Comparison of ENCODE assay signal across 11 cellular contexts in the genomic region with DNA sequence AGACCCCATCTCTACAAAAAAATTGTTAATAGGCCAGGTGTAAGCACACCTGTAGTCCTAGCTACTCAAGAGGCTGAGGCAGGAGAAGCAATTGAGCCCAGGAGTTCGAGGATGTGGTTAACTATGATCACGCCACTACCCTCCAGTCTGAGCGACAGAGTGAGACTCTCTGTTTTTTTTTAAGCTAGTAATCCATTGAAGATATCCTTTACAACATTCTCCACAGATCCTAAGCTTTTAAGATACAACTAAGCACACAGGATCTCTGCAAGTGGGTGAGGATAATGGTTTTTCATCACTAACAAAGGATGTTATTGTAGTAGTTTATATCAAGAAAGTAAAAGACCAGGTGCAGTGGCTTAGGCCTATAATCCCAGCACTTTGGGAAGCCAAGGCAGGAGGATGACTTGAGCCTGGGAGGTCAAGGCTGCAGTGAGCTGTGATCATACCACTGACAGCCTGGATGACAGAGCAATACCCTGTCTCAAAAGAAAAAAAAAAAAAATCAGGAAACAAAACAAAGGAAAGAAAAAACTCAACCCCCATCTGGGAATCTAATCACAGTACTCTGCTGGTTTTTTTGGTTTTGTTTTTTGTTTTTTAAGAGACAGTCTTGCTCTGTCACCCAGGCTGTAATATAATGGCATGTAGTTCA.
DNase-seq lines count a peak whose midpoint lies in the region; ATAC-seq and TF ChIP-seq lines count a peak whose summit lies in the region.
"Had no signal": no experiment of that assay in that cellular context is flagged by ENCODE, and none has a peak within 500 bp of the region (broad histone marks: within the 10 kb centered on the region; RNA-seq: fewer than 3 reads in every experiment).

No MANE protein-coding gene starts in this region.

- no peaks in the 10 kb centered on the region for H3K27me3 Mint-ChIP-seq in CD8-positive, alpha-beta T cell (ENCODE audit: low read depth)
- H3K27me3 Mint-ChIP-seq in GM23338 (ENCODE audit: insufficient read depth, low read depth, poor library complexity) (peaks cover 19% of the 10 kb centered on the region), nephron progenitor cell (ENCODE audit: low read depth, poor library complexity) (no peaks in the 10 kb centered on the region)
- H3K27me3 Mint-ChIP-seq in activated naive CD8-positive, alpha-beta T cell treated with anti-CD3 and anti-CD28 coated beads, Interleukin-2, amount 10 ng/mL, durations not matched to agents 7 days and 5 days: no peaks in the 10 kb centered on the region

- H3K36me3 Mint-ChIP-seq in CD8-positive, alpha-beta T cell: peaks cover 28% of the 10 kb centered on the region
- H3K36me3 Mint-ChIP-seq in GM23338 (ENCODE audit: low read depth): peaks cover 45% of the 10 kb centered on the region
- H3K36me3 Mint-ChIP-seq in activated naive CD8-positive, alpha-beta T cell treated with anti-CD3 and anti-CD28 coated beads, Interleukin-2, amount 10 ng/mL, durations not matched to agents 7 days and 5 days: peaks cover 18% of the 10 kb centered on the region
- peaks cover 57% of the 10 kb centered on the region for H3K36me3 Mint-ChIP-seq in nephron progenitor cell (ENCODE audit: low read depth)

- peak overlapping the region; percentile 63 for H3K27ac Mint-ChIP-seq in CD8-positive, alpha-beta T cell
- H3K27ac Mint-ChIP-seq in GM23338: no peak overlapping the region
- peak overlapping the region; percentile 81 for H3K27ac Mint-ChIP-seq in activated naive CD8-positive, alpha-beta T cell treated with anti-CD3 and anti-CD28 coated beads, Interleukin-2, amount 10 ng/mL, durations not matched to agents 7 days and 5 days
- peak overlapping the region; percentile 98 for H3K27ac Mint-ChIP-seq in nephron progenitor cell

- no peaks in the 10 kb centered on the region for H3K36me3 ChIP-seq in CD8-positive, alpha-beta T cell (ENCODE audit: insufficient read depth, low read length)
- no peaks in the 10 kb centered on the region; the same call in 1 of the 2 replicates for H3K36me3 ChIP-seq in GM23338 (ENCODE audit: insufficient read depth)

- H3K27ac ChIP-seq in CD8-positive, alpha-beta T cell (ENCODE audit: low read depth, low read length): no peak overlapping the region
- H3K27ac ChIP-seq in GM23338 (ENCODE audit: low read depth): peak overlapping the region; percentile 68; the same call in 1 of the 2 replicates

- no peaks in the 10 kb centered on the region for H3K27me3 ChIP-seq in CD8-positive, alpha-beta T cell (ENCODE audit: insufficient read depth, low read length)
- no peaks in the 10 kb centered on the region for H3K27me3 ChIP-seq in GM23338 (ENCODE audit: insufficient read depth)

- H3K9me2 ChIP-seq in GM23338 (ENCODE audit: insufficient read depth): no peaks in the 10 kb centered on the region

- peak; percentile 52 for ATAC-seq in CD8-positive, alpha-beta T cell
- no peak for ATAC-seq in GM23338
- ATAC-seq in activated naive CD8-positive, alpha-beta T cell treated with anti-CD3 and anti-CD28 coated beads, Interleukin-2, amount 10 ng/mL, durations not matched to agents 7 days and 5 days (ENCODE audit: low read depth): peak; percentile 92
- no peak for ATAC-seq in GM18511 (IDR thresholded peaks at IDR 0.05; ENCODE audit: unreplicated experiment)

- TF ChIP-seq CTCF in CD8-positive, alpha-beta T cell (IDR thresholded peaks at IDR 0.05): no peak
- TF ChIP-seq CTCF in GM23338 (conservative IDR thresholded peaks at IDR 0.05; ENCODE audit: low read depth in 2 of 2) (no peak), nephron progenitor cell (IDR thresholded peaks at IDR 0.05) (no peak)

- peaks cover 100% of the 10 kb centered on the region for H3K79me2 ChIP-seq in GM23338 (replicated peaks; ENCODE audit: insufficient read depth)

- POLR2A ChIA-PET in CD8-positive, alpha-beta T cell (lab: Charles Lee): interaction anchor here (0.7 to 1.3 kb wide), 2 partner anchors 53 to 82 kb away, joined by 3 to 7 read pairs; no protein-coding TSS in a partner anchor
- POLR2A ChIA-PET in activated naive CD8-positive, alpha-beta T cell treated with anti-CD3 and anti-CD28 coated beads, Interleukin-2, amount 10 ng/mL, durations not matched to agents 7 days and 5 days (lab: Charles Lee): interaction anchor here (1.4 kb wide), 1 partner anchor 11 kb away, joined by 6 read pairs; no protein-coding TSS in a partner anchor

- H3K4me3 ChIP-seq in CD8-positive, alpha-beta T cell (ENCODE audit: low read depth, low read length): no peak overlapping the region
- H3K4me3 ChIP-seq in GM23338: no peak overlapping the region

- peaks cover 14% of the 10 kb centered on the region for H3K4me1 ChIP-seq in CD8-positive, alpha-beta T cell (ENCODE audit: insufficient read depth, low read length)
- H3K4me1 ChIP-seq in GM23338 (ENCODE audit: insufficient read depth): peaks cover 14% of the 10 kb centered on the region

- H3K9me3 Mint-ChIP-seq in CD8-positive, alpha-beta T cell: no peaks in the 10 kb centered on the region
- H3K9me3 Mint-ChIP-seq in GM23338 (no peaks in the 10 kb centered on the region), nephron progenitor cell (no peaks in the 10 kb centered on the region)
- H3K9me3 Mint-ChIP-seq in activated naive CD8-positive, alpha-beta T cell treated with anti-CD3 and anti-CD28 coated beads, Interleukin-2, amount 10 ng/mL, durations not matched to agents 7 days and 5 days: no peaks in the 10 kb centered on the region

- no peaks in the 10 kb centered on the region for H3F3A ChIP-seq in GM23338 (replicated peaks; ENCODE audit: low read depth)

- peak in 1 of 7 experiments; percentile 22 for DNase-seq in CD8-positive, alpha-beta T cell
- no peak for DNase-seq in GM23338 (ENCODE audit: low spot score)
- peak; percentile 30 for DNase-seq in activated naive CD8-positive, alpha-beta T cell treated with anti-CD3 and anti-CD28 coated beads, Interleukin-2, amount 10 ng/mL, durations not matched to agents 7 days and 5 days
- no peak for DNase-seq in nephron progenitor cell
- no peak for DNase-seq in GM19240 (ENCODE audit: insufficient read length, low spot score)
- no peak for DNase-seq in medulla oblongata (ENCODE audit: extremely low spot score)
- no peak for DNase-seq in kidney tubule cell (ENCODE audit: low spot score)
- DNase-seq: activated CD4-positive, alpha-beta T cell treated with anti-CD3 and anti-CD28 coated beads for 48 hours; amniotic stem cell; NCI-H524 had no signal

- H3K4me3 Mint-ChIP-seq in CD8-positive, alpha-beta T cell: no peak overlapping the region
- H3K4me3 Mint-ChIP-seq in GM23338 (no peak overlapping the region), nephron progenitor cell (no peak overlapping the region)
- H3K4me3 Mint-ChIP-seq in activated naive CD8-positive, alpha-beta T cell treated with anti-CD3 and anti-CD28 coated beads, Interleukin-2, amount 10 ng/mL, durations not matched to agents 7 days and 5 days: peak overlapping the region; percentile 69

- intact Hi-C loops in CD8-positive, alpha-beta T cell (cut with DNase I, micrococcal nuclease): no loop called here

- H3K4me1 Mint-ChIP-seq in CD8-positive, alpha-beta T cell (ENCODE audit: low read depth): peaks cover 22% of the 10 kb centered on the region
- peaks cover 30% of the 10 kb centered on the region for H3K4me1 Mint-ChIP-seq in GM23338
- peaks cover 43% of the 10 kb centered on the region for H3K4me1 Mint-ChIP-seq in activated naive CD8-positive, alpha-beta T cell treated with anti-CD3 and anti-CD28 coated beads, Interleukin-2, amount 10 ng/mL, durations not matched to agents 7 days and 5 days
- peaks cover 64% of the 10 kb centered on the region for H3K4me1 Mint-ChIP-seq in nephron progenitor cell

- H3K9me3 ChIP-seq in CD8-positive, alpha-beta T cell (ENCODE audit: low read length): no peaks in the 10 kb centered on the region

- no peak overlapping the region for H2AFZ ChIP-seq in GM23338

- H3K4me2 ChIP-seq in GM23338: no peak overlapping the region

- CTCF ChIA-PET in CD8-positive, alpha-beta T cell (lab: Charles Lee): interaction anchor here (1.5 kb wide), 1 partner anchor 12 kb away, joined by 5 read pairs; no protein-coding TSS in a partner anchor

- H4K20me1 ChIP-seq in GM23338 (replicated peaks; ENCODE audit: insufficient read depth): peaks cover 57% of the 10 kb centered on the region

TF ChIP-seq in GM23338, 12 proteins besides CTCF, POLR2A, EP300 and RAD21 (continues in another document):
- TF ChIP-seq, protein P1, sequence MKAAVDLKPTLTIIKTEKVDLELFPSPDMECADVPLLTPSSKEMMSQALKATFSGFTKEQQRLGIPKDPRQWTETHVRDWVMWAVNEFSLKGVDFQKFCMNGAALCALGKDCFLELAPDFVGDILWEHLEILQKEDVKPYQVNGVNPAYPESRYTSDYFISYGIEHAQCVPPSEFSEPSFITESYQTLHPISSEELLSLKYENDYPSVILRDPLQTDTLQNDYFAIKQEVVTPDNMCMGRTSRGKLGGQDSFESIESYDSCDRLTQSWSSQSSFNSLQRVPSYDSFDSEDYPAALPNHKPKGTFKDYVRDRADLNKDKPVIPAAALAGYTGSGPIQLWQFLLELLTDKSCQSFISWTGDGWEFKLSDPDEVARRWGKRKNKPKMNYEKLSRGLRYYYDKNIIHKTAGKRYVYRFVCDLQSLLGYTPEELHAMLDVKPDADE (IDR thresholded peaks at IDR 0.05): no peak
- TF ChIP-seq STAT1 (IDR thresholded peaks at IDR 0.05; ENCODE audit: unreplicated experiment) (no peak), NANOG (IDR thresholded peaks at IDR 0.05; ENCODE audit: borderline replicate concordance) (no peak)
- TF ChIP-seq, protein P2, sequence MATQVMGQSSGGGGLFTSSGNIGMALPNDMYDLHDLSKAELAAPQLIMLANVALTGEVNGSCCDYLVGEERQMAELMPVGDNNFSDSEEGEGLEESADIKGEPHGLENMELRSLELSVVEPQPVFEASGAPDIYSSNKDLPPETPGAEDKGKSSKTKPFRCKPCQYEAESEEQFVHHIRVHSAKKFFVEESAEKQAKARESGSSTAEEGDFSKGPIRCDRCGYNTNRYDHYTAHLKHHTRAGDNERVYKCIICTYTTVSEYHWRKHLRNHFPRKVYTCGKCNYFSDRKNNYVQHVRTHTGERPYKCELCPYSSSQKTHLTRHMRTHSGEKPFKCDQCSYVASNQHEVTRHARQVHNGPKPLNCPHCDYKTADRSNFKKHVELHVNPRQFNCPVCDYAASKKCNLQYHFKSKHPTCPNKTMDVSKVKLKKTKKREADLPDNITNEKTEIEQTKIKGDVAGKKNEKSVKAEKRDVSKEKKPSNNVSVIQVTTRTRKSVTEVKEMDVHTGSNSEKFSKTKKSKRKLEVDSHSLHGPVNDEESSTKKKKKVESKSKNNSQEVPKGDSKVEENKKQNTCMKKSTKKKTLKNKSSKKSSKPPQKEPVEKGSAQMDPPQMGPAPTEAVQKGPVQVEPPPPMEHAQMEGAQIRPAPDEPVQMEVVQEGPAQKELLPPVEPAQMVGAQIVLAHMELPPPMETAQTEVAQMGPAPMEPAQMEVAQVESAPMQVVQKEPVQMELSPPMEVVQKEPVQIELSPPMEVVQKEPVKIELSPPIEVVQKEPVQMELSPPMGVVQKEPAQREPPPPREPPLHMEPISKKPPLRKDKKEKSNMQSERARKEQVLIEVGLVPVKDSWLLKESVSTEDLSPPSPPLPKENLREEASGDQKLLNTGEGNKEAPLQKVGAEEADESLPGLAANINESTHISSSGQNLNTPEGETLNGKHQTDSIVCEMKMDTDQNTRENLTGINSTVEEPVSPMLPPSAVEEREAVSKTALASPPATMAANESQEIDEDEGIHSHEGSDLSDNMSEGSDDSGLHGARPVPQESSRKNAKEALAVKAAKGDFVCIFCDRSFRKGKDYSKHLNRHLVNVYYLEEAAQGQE (IDR thresholded peaks at IDR 0.05; ENCODE audit: unreplicated experiment): no peak

Comparison
In these comparisons a context has a peak if more than half of its experiments do, and no peak if none do; other contexts are left out.
1. ATAC-seq: peak in CD8-positive, alpha-beta T cell (single experiment) and activated naive CD8-positive, alpha-beta T cell treated with anti-CD3 and anti-CD28 coated beads, Interleukin-2, amount 10 ng/mL, durations not matched to agents 7 days and 5 days (single experiment); none in GM23338 (single experiment) and GM18511 (single experiment).